Comparison of ENCODE assay signal across 7 cellular contexts in the genomic region with DNA sequence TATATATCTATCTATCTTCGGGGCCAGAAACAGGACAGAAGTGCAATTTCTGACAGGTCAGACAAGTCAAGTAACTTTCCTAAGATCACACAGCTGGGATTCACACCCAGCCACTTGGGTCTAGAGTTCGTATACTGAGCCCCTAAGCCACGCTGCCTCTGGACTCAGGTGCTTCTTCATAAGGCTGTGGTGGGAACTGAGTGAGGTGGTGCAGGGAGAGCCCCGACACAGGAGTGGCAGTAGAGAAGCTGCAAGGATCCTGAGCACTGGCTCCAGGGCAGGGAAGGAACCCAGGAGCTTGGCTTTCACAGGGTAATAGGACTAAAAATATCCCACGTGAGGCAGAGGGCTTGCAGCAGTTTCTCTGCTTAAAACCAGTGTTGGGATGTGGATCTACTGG. TPM values are rescaled to one million over a fixed set of nuclear protein-coding genes. Genes with fewer than 3 reads are reported as not detected.
"Had no signal": no experiment of that assay in that cellular context is flagged by ENCODE, and none has a peak within 500 bp of the region (broad histone marks: within the 10 kb centered on the region; RNA-seq: fewer than 3 reads in every experiment).

No MANE protein-coding gene starts in this region.

- H3K4me3 ChIP-seq: K562 had no signal

- DNase-seq: IMR-90 had no signal

- H3K27ac Mint-ChIP-seq: IgD-negative memory B cell had no signal

- H3K27ac ChIP-seq: HL-60 had no signal

- H3K36me3 Mint-ChIP-seq: IgD-negative memory B cell had no signal

- H3K4me1 Mint-ChIP-seq: IgD-negative memory B cell had no signal

- ATAC-seq: HepG2, K562 had no signal

- H3K4me3 Mint-ChIP-seq: IgD-negative memory B cell had no signal

RNA-seq across cellular contexts. Expression of a gene that starts 33.8 kb away (rescaled TPM):
- total RNA-seq: HepG2, HT-29, HT1080, IMR-90, K562 had no signal
